17 cellular contexts compared by ENCODE assay signal in the genomic region with DNA sequence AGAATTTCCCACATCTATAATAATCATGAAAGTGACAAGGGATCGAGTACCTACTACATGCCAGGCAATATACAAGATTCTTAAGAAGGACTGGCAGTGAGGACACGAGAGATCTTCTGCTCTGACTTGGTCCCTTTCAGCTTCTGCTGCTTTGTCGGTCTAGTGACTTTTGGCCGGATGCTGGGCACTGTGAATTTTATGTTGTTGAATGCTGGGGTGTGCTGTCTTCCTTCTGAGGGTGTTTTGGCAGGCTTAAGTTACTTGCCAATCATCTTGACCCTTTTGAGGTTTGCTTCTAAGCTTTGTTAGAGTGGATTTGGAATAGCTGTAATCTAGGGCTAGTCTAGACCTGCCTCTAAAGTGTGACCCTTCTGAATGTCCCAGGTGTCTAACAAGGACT. TPM values are rescaled to one million over a fixed set of nuclear protein-coding genes. Genes with fewer than 3 reads are reported as not detected.
DNase-seq lines count a peak whose midpoint lies in the region; ATAC-seq and TF ChIP-seq lines count a peak whose summit lies in the region.
"Had no signal": no experiment of that assay in that cellular context is flagged by ENCODE, and none has a peak within 500 bp of the region (broad histone marks: within the 10 kb centered on the region; RNA-seq: fewer than 3 reads in every experiment).

No MANE protein-coding gene starts in this region.

- H4K8ac ChIP-seq in mesendoderm (ENCODE audit: low read depth, low read length): no peak overlapping the region

- no peaks in the 10 kb centered on the region for H3K79me1 ChIP-seq in mesendoderm (ENCODE audit: low read length)

- intact Hi-C loops in spleen (cut with DNase I; ENCODE audit: low total_unique reads): no loop called here

- no peak for TF ChIP-seq CTCF in HEK293 (tag by site-specific recombination; IDR thresholded peaks at IDR 0.05)
- no peak for TF ChIP-seq CTCF in spleen (IDR thresholded peaks at IDR 0.05 in 8 of 11, conservative IDR thresholded peaks at IDR 0.05 in 3 of 11)

- peak overlapping the region; percentile 15 for H3K56ac ChIP-seq in mesendoderm (ENCODE audit: low read length)

- H3K36me3 ChIP-seq in HEK293 (ENCODE audit: control insufficient read depth in 2 of 2, insufficient read depth in 1 of 2, low read length in 2 of 2): peaks cover 0 to 10% of the 10 kb centered on the region in 2 experiments; a peak in 1 of 3 replicates
- no peaks in the 10 kb centered on the region for H3K36me3 ChIP-seq in mesendoderm (ENCODE audit: control insufficient read depth, insufficient read depth, low read length)
- no peaks in the 10 kb centered on the region for H3K36me3 ChIP-seq in spleen
- H3K36me3 ChIP-seq: HAP-1 had no signal

- H3K79me2 ChIP-seq in mesendoderm (ENCODE audit: control insufficient read depth, insufficient read depth, low read length): no peaks in the 10 kb centered on the region

- no CpG with 5 or more reads among the region's 4 CpGs for WGBS in mesendoderm (ENCODE audit: extremely low coverage, insufficient coverage, low lambda C conversion rate)
- WGBS in spleen, 5 donors: 74 to 91% (median 86%) methylated on average over 4 of the region's 4 CpGs

- no peaks in the 10 kb centered on the region for H3K4me1 ChIP-seq in HEK293 (ENCODE audit: control insufficient read depth, insufficient read depth, low read length)
- H3K4me1 ChIP-seq in mesendoderm (ENCODE audit: control insufficient read depth, low read depth, low read length): no peaks in the 10 kb centered on the region
- no peaks in the 10 kb centered on the region for H3K4me1 ChIP-seq in spleen
- H3K4me1 ChIP-seq: HAP-1 had no signal

- H3K27me3 ChIP-seq in mesendoderm (ENCODE audit: insufficient read depth, low read length, poor library complexity) (no peaks in the 10 kb centered on the region), spleen (replicated peaks in 1 of 7) (no peaks in the 10 kb centered on the region)

- H3K27me3 Mint-ChIP-seq in activated CD8-positive, alpha-beta memory T cell treated with anti-CD3 and anti-CD28 coated beads, Interleukin-2, amount 10 ng/mL, durations not matched to agents 7 days and 5 days: peaks cover 2% of the 10 kb centered on the region

- no peak for ATAC-seq in activated CD8-positive, alpha-beta memory T cell treated with anti-CD3 and anti-CD28 coated beads, Interleukin-2, amount 10 ng/mL, durations not matched to agents 7 days and 5 days
- ATAC-seq: CD8-positive, alpha-beta T cell had no signal

- CTCF ChIA-PET in activated CD8-positive, alpha-beta memory T cell treated with anti-CD3 and anti-CD28 coated beads, Interleukin-2, amount 10 ng/mL, durations not matched to agents 7 days and 5 days (lab: Charles Lee): no interaction called here
- CTCF ChIA-PET in HEK293 (lab: Yijun Ruan, JAX): no interaction called here

- no peaks in the 10 kb centered on the region for H3K9me3 Mint-ChIP-seq in activated CD8-positive, alpha-beta memory T cell treated with anti-CD3 and anti-CD28 coated beads, Interleukin-2, amount 10 ng/mL, durations not matched to agents 7 days and 5 days (ENCODE audit: low read depth)
- H3K9me3 Mint-ChIP-seq: HFFc6 had no signal

- H3K4me2 ChIP-seq in mesendoderm (ENCODE audit: low read length): no peak overlapping the region

- H3K4ac ChIP-seq in mesendoderm (ENCODE audit: low read depth, low read length): no peak overlapping the region

- H2BK15ac ChIP-seq in mesendoderm (replicated peaks; ENCODE audit: low read depth): no peak overlapping the region

- no peak overlapping the region for H4K5ac ChIP-seq in mesendoderm (ENCODE audit: low read length)

- H2BK5ac ChIP-seq in mesendoderm (ENCODE audit: low read length): no peak overlapping the region

- H3K4me3 Mint-ChIP-seq in activated CD8-positive, alpha-beta memory T cell treated with anti-CD3 and anti-CD28 coated beads, Interleukin-2, amount 10 ng/mL, durations not matched to agents 7 days and 5 days: no peak overlapping the region
- H3K4me3 Mint-ChIP-seq: B cell; CD14-positive monocyte; CD8-positive, alpha-beta T cell; HFFc6 had no signal

- H2BK120ac ChIP-seq in mesendoderm (ENCODE audit: low read depth, low read length): no peak overlapping the region

- POLR2A ChIA-PET in HEK293 (lab: Yijun Ruan, JAX): no interaction called here

- no peak overlapping the region for H3K9ac ChIP-seq in mesendoderm (ENCODE audit: low read length)

- H3K27ac ChIP-seq in HEK293 (ENCODE audit: extremely low read depth, low read depth, low read length) (no peak overlapping the region), mesendoderm (ENCODE audit: low read depth, low read length) (no peak overlapping the region), spleen (no peak overlapping the region)

- H3K4me3 ChIP-seq in HEK293 (ENCODE audit: low read depth, low read length): no peak overlapping the region
- H3K4me3 ChIP-seq in mesendoderm (ENCODE audit: low read length): no peak overlapping the region
- H3K4me3 ChIP-seq in spleen: no peak overlapping the region
- H3K4me3 ChIP-seq: HAP-1 had no signal

- H3K36me3 Mint-ChIP-seq in activated CD8-positive, alpha-beta memory T cell treated with anti-CD3 and anti-CD28 coated beads, Interleukin-2, amount 10 ng/mL, durations not matched to agents 7 days and 5 days: no peaks in the 10 kb centered on the region
- H3K36me3 Mint-ChIP-seq: CD14-positive monocyte; CD8-positive, alpha-beta T cell had no signal

- H3K27ac Mint-ChIP-seq in activated CD8-positive, alpha-beta memory T cell treated with anti-CD3 and anti-CD28 coated beads, Interleukin-2, amount 10 ng/mL, durations not matched to agents 7 days and 5 days: no peak overlapping the region
- H3K27ac Mint-ChIP-seq: B cell; CD8-positive, alpha-beta T cell; HFFc6 had no signal

- H3K18ac ChIP-seq in mesendoderm (ENCODE audit: low read length): no peak overlapping the region

- no peaks in the 10 kb centered on the region for H3K9me3 ChIP-seq in HEK293 (ENCODE audit: control insufficient read depth, insufficient read depth, low read depth, low read length)
- peaks cover 0 to 12% (median 5%) of the 10 kb centered on the region in 8 donors for H3K9me3 ChIP-seq in spleen
- H3K9me3 ChIP-seq: HAP-1 had no signal

- DNase-seq in activated CD8-positive, alpha-beta memory T cell treated with anti-CD3 and anti-CD28 coated beads, Interleukin-2, amount 50 U/mL, for 48 hours: peak; percentile 8
- no peak for DNase-seq in activated CD8-positive, alpha-beta memory T cell treated with anti-CD3 and anti-CD28 coated beads, Interleukin-2, amount 10 ng/mL, durations not matched to agents 7 days and 5 days
- DNase-seq in mesendoderm: no peak
- peak; percentile 37 for DNase-seq in spleen
- no peak for DNase-seq in dermis blood vessel endothelial cell
- DNase-seq in iPS-NIHi7 (ENCODE audit: extremely low spot score): no peak
- no peak for DNase-seq in NCI-H1694 treated with DMSO at 0.1 percent for 48 hours (lab: John Stamatoyannopoulos, UW)
- DNase-seq: ACHN, COR-L47, DMS153, GF-D8, HFFc6 had no signal

- TF ChIP-seq POLR2A in spleen (IDR thresholded peaks at IDR 0.05): no peak

- H3K23ac ChIP-seq in mesendoderm (ENCODE audit: low read length): no peak overlapping the region

- no peak overlapping the region for H2AK5ac ChIP-seq in mesendoderm (ENCODE audit: low read length)

- H3K4me1 Mint-ChIP-seq in activated CD8-positive, alpha-beta memory T cell treated with anti-CD3 and anti-CD28 coated beads, Interleukin-2, amount 10 ng/mL, durations not matched to agents 7 days and 5 days: no peaks in the 10 kb centered on the region
- H3K4me1 Mint-ChIP-seq: B cell, CD14-positive monocyte had no signal

TF ChIP-seq in HEK293, 187 proteins besides CTCF, POLR2A, EP300 and RAD21:
- TF ChIP-seq, protein P1, sequence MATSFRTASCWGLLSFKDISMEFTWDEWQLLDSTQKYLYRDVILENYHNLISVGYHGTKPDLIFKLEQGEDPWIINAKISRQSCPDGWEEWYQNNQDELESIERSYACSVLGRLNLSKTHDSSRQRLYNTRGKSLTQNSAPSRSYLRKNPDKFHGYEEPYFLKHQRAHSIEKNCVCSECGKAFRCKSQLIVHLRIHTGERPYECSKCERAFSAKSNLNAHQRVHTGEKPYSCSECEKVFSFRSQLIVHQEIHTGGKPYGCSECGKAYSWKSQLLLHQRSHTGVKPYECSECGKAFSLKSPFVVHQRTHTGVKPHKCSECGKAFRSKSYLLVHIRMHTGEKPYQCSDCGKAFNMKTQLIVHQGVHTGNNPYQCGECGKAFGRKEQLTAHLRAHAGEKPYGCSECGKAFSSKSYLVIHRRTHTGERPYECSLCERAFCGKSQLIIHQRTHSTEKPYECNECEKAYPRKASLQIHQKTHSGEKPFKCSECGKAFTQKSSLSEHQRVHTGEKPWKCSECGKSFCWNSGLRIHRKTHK (tag by site-specific recombination; IDR thresholded peaks at IDR 0.05): peak; percentile 58; the same call in 1 of the 2 replicates
- no peak for TF ChIP-seq ZNF776 (tag by site-specific recombination; IDR thresholded peaks at IDR 0.05; ENCODE audit: borderline replicate concordance)

RNA-seq across cellular contexts. Expression of gene NAT8L, which starts 23.5 kb away (rescaled TPM):
- under 1 TPM; 0.09 to 0.40 TPM for total RNA-seq in activated CD8-positive, alpha-beta memory T cell treated with anti-CD3 and anti-CD28 coated beads, Interleukin-2, amount 10 ng/mL, durations not matched to agents 7 days and 5 days
- 1.2 TPM for polyA plus RNA-seq in mesendoderm (2013, experiment 1 of 2)
- polyA plus RNA-seq in mesendoderm (2013, experiment 2 of 2): 1.2 TPM
- 1 to 10 TPM in 4 of 7 donors, under 1 TPM in 3; 0.50 to 3.1 (median 1.3) TPM for total RNA-seq in spleen
- under 1 TPM; 0.13 to 0.80 (median 0.29) TPM for polyA plus RNA-seq in spleen
- under 0.01 TPM in 2 replicates for total RNA-seq in dermis blood vessel endothelial cell
- polyA plus RNA-seq: CD14-positive monocyte had no signal

Comparison
In these comparisons a context has a peak if more than half of its experiments do, and no peak if none do; other contexts are left out.
1. DNase-seq: peak in activated CD8-positive, alpha-beta memory T cell treated with anti-CD3 and anti-CD28 coated beads, Interleukin-2, amount 50 U/mL, for 48 hours (single experiment) and spleen (single experiment); none in activated CD8-positive, alpha-beta memory T cell treated with anti-CD3 and anti-CD28 coated beads, Interleukin-2, amount 10 ng/mL, durations not matched to agents 7 days and 5 days (single experiment), mesendoderm (single experiment), dermis blood vessel endothelial cell (single experiment), iPS-NIHi7 (single experiment) and NCI-H1694 treated with DMSO at 0.1 percent for 48 hours (single experiment).